ENCODE assay signal across 8 cellular contexts in genomic region chr7:11341285-11341944, GRCh38.
DNase-seq lines count a peak whose midpoint lies in the region; ATAC-seq and TF ChIP-seq lines count a peak whose summit lies in the region.

No MANE protein-coding gene starts in this region.

- no peak overlapping the region for H3K4me3 ChIP-seq in hepatocyte

- ATAC-seq in HG03097 (IDR thresholded peaks at IDR 0.05; ENCODE audit: low FRiP score, unreplicated experiment) (no peak), HG03342 (IDR thresholded peaks at IDR 0.05; ENCODE audit: unreplicated experiment) (no peak)

- WGBS in hepatocyte (ENCODE audit: low lambda C conversion rate, missing lambda C conversion rate) = 30% methylated on average over 4 of the region's 4 CpGs

- peak overlapping the region; percentile 19 for H2AFZ ChIP-seq in hepatocyte

- no peaks in the 10 kb centered on the region for H3K9me3 ChIP-seq in hepatocyte (ENCODE audit: low read depth)

- peak; percentile 9 for DNase-seq in GM04504 (ENCODE audit: low read depth)
- DNase-seq in NAMALWA (ENCODE audit: low spot score) = peak; percentile 89
- DNase-seq in SK-N-DZ (ENCODE audit: low spot score) = peak; percentile 66
- peak; percentile 65 for DNase-seq in hepatocyte (ENCODE audit: low spot score)
- no peak for DNase-seq in activated CD4-positive, alpha-beta T cell treated with anti-CD3 and anti-CD28 coated beads for 48 hours
- no peak for DNase-seq in activated T-cell treated with anti-CD3 and anti-CD28 coated beads, Interleukin-2, amount 50 U/mL, for 1 hour

- peak; percentile 82 for TF ChIP-seq CTCF in hepatocyte (IDR thresholded peaks at IDR 0.05; ENCODE audit: poor library complexity)

- no peaks in the 10 kb centered on the region for H4K20me1 ChIP-seq in hepatocyte (ENCODE audit: insufficient read depth, poor library complexity, severe bottlenecking)

- H3K27ac ChIP-seq in hepatocyte = no peak overlapping the region

- H3K4me1 ChIP-seq in hepatocyte (ENCODE audit: insufficient read depth) = no peaks in the 10 kb centered on the region

- H3K27me3 ChIP-seq in hepatocyte = no peaks in the 10 kb centered on the region

- no peaks in the 10 kb centered on the region for H3K79me2 ChIP-seq in hepatocyte

- H3K36me3 ChIP-seq in hepatocyte (replicated peaks; ENCODE audit: insufficient read depth, low read depth) = no peaks in the 10 kb centered on the region

- H3K9me2 ChIP-seq in hepatocyte (replicated peaks; ENCODE audit: insufficient read depth) = no peaks in the 10 kb centered on the region

- peak overlapping the region; percentile 57 for H3K4me2 ChIP-seq in hepatocyte

Comparison
In these comparisons a context has a peak if more than half of its experiments do, and no peak if none do; other contexts are left out.
1. DNase-seq: peak in GM04504 (single experiment), NAMALWA (single experiment), SK-N-DZ (single experiment) and hepatocyte (single experiment); none in activated CD4-positive, alpha-beta T cell treated with anti-CD3 and anti-CD28 coated beads for 48 hours (single experiment) and activated T-cell treated with anti-CD3 and anti-CD28 coated beads, Interleukin-2, amount 50 U/mL, for 1 hour (single experiment).